ENCODE assay signal across 8 cellular contexts in genomic region chr9:121133104-121133816, GRCh38. TPM values are rescaled to one million over a fixed set of nuclear protein-coding genes. Genes with fewer than 3 reads are reported as not detected.
DNase-seq lines count a peak whose midpoint lies in the region; ATAC-seq and TF ChIP-seq lines count a peak whose summit lies in the region.

No MANE protein-coding gene starts in this region.

- H3K27me3 ChIP-seq in foreskin keratinocyte (no peaks in the 10 kb centered on the region), osteoblast (ENCODE audit: insufficient read depth, low read length) (no peaks in the 10 kb centered on the region)

- H4K20me1 ChIP-seq in osteoblast (ENCODE audit: insufficient read depth, low read length): no peaks in the 10 kb centered on the region

- no peak overlapping the region for H3K4me2 ChIP-seq in osteoblast (ENCODE audit: insufficient read depth, low read length)

- H3K36me3 ChIP-seq in osteoblast (ENCODE audit: insufficient read depth, low read length): peaks cover 4% of the 10 kb centered on the region

- CTCF ChIA-PET in activated CD4-positive, alpha-beta memory T cell treated with anti-CD3 and anti-CD28 coated beads, Interleukin-2, amount 10 ng/mL, durations not matched to agents 7 days and 5 days (lab: Charles Lee): interaction anchor here (1.6 to 2.0 kb wide), 3 partner anchors 12 to 71 kb away, joined by 3 to 19 read pairs (median 5); no protein-coding TSS in a partner anchor

- H3K27me3 Mint-ChIP-seq in activated CD4-positive, alpha-beta memory T cell treated with anti-CD3 and anti-CD28 coated beads, Interleukin-2, amount 10 ng/mL, durations not matched to agents 7 days and 5 days: no peaks in the 10 kb centered on the region

- TF ChIP-seq CTCF in foreskin keratinocyte (conservative IDR thresholded peaks at IDR 0.05) (no peak), osteoblast (IDR thresholded peaks at IDR 0.05; ENCODE audit: extremely low read depth, low read depth, low read length) (no peak)

- DNase-seq in LoVo (ENCODE audit: low spot score): peak; percentile 21
- peak; percentile 90 for DNase-seq in activated CD4-positive, alpha-beta memory T cell treated with anti-CD3 and anti-CD28 coated beads, Interleukin-2, amount 10 ng/mL, durations not matched to agents 7 days and 5 days
- peak; percentile 46 to 72 for DNase-seq in foreskin keratinocyte
- DNase-seq in stimulated activated CD8-positive, alpha-beta memory T cell treated with anti-CD3 and anti-CD28 coated beads, Interleukin-12 subunit alpha, Interleukin-12 subunit beta, amount 100 ng/mL, for 4 hours (ENCODE audit: low read depth): peak; percentile 28
- no peak for DNase-seq in osteoblast (ENCODE audit: insufficient read length, low spot score, missing footprints)
- no peak for DNase-seq in HuH-7.5 (ENCODE audit: low spot score)
- no peak for DNase-seq in NCI-H187 (lab: John Stamatoyannopoulos, UW)

- no peak overlapping the region for H3K4me3 ChIP-seq in osteoblast (ENCODE audit: insufficient read depth, low read length)

- H3K27ac ChIP-seq in foreskin keratinocyte (no peak overlapping the region), osteoblast (ENCODE audit: low read depth, low read length) (no peak overlapping the region)

- H3K79me2 ChIP-seq in osteoblast (ENCODE audit: insufficient read depth, low read length): no peaks in the 10 kb centered on the region

- peak overlapping the region; percentile 33 for H3K4me3 Mint-ChIP-seq in activated CD4-positive, alpha-beta memory T cell treated with anti-CD3 and anti-CD28 coated beads, Interleukin-2, amount 10 ng/mL, durations not matched to agents 7 days and 5 days

- H2AFZ ChIP-seq in osteoblast (ENCODE audit: low read length): no peak overlapping the region

- peaks cover 2% of the 10 kb centered on the region for H3K9me3 Mint-ChIP-seq in activated CD4-positive, alpha-beta memory T cell treated with anti-CD3 and anti-CD28 coated beads, Interleukin-2, amount 10 ng/mL, durations not matched to agents 7 days and 5 days

- peaks cover 26% of the 10 kb centered on the region for H3K4me1 ChIP-seq in foreskin keratinocyte
- no peaks in the 10 kb centered on the region for H3K4me1 ChIP-seq in osteoblast (ENCODE audit: insufficient read depth, low read length)

- ATAC-seq in foreskin keratinocyte (peak; percentile 92), GM18520 (IDR thresholded peaks at IDR 0.05; ENCODE audit: unreplicated experiment) (no peak)

- no peaks in the 10 kb centered on the region for H3K9me3 ChIP-seq in osteoblast (ENCODE audit: low read depth, low read length)

- H3K36me3 Mint-ChIP-seq in activated CD4-positive, alpha-beta memory T cell treated with anti-CD3 and anti-CD28 coated beads, Interleukin-2, amount 10 ng/mL, durations not matched to agents 7 days and 5 days (ENCODE audit: low read depth): peaks cover 78% of the 10 kb centered on the region

- POLR2A ChIA-PET in activated CD4-positive, alpha-beta memory T cell treated with anti-CD3 and anti-CD28 coated beads, Interleukin-2, amount 10 ng/mL, durations not matched to agents 7 days and 5 days (lab: Charles Lee): interaction anchor here (0.7 to 3.3 kb wide), 12 partner anchors 11 to 419 kb away, joined by 3 to 88 read pairs (median 4); partner anchors contain the start of genes CNTRL, MEGF9 and RAB14

- H3K4me1 Mint-ChIP-seq in activated CD4-positive, alpha-beta memory T cell treated with anti-CD3 and anti-CD28 coated beads, Interleukin-2, amount 10 ng/mL, durations not matched to agents 7 days and 5 days: peaks cover 64% of the 10 kb centered on the region

- H3K27ac Mint-ChIP-seq in activated CD4-positive, alpha-beta memory T cell treated with anti-CD3 and anti-CD28 coated beads, Interleukin-2, amount 10 ng/mL, durations not matched to agents 7 days and 5 days: peak overlapping the region; percentile 87

RNA-seq across cellular contexts. Expression of gene CNTRL, which starts 58.5 kb away (rescaled TPM):
- 10 to 100 TPM; 84.1 to 86.9 TPM for total RNA-seq in activated CD4-positive, alpha-beta memory T cell treated with anti-CD3 and anti-CD28 coated beads, Interleukin-2, amount 10 ng/mL, durations not matched to agents 7 days and 5 days
- 10.5 and 11.1 TPM in 2 replicates for total RNA-seq in foreskin keratinocyte
- polyA plus RNA-seq in foreskin keratinocyte: 3.2 and 3.8 TPM in 2 replicates
- 7.1 and 8.7 TPM in 2 replicates for total RNA-seq in osteoblast

Comparison
In these comparisons a context has a peak if more than half of its experiments do, and no peak if none do; other contexts are left out.
1. DNase-seq: peak in LoVo (single experiment), activated CD4-positive, alpha-beta memory T cell treated with anti-CD3 and anti-CD28 coated beads, Interleukin-2, amount 10 ng/mL, durations not matched to agents 7 days and 5 days (single experiment), foreskin keratinocyte (2 of 2) and stimulated activated CD8-positive, alpha-beta memory T cell treated with anti-CD3 and anti-CD28 coated beads, Interleukin-12 subunit alpha, Interleukin-12 subunit beta, amount 100 ng/mL, for 4 hours (single experiment); none in osteoblast (single experiment), HuH-7.5 (single experiment) and NCI-H187 (0 of 2).